Comparison of ENCODE assay signal across 1 cellular context in the genomic region with DNA sequence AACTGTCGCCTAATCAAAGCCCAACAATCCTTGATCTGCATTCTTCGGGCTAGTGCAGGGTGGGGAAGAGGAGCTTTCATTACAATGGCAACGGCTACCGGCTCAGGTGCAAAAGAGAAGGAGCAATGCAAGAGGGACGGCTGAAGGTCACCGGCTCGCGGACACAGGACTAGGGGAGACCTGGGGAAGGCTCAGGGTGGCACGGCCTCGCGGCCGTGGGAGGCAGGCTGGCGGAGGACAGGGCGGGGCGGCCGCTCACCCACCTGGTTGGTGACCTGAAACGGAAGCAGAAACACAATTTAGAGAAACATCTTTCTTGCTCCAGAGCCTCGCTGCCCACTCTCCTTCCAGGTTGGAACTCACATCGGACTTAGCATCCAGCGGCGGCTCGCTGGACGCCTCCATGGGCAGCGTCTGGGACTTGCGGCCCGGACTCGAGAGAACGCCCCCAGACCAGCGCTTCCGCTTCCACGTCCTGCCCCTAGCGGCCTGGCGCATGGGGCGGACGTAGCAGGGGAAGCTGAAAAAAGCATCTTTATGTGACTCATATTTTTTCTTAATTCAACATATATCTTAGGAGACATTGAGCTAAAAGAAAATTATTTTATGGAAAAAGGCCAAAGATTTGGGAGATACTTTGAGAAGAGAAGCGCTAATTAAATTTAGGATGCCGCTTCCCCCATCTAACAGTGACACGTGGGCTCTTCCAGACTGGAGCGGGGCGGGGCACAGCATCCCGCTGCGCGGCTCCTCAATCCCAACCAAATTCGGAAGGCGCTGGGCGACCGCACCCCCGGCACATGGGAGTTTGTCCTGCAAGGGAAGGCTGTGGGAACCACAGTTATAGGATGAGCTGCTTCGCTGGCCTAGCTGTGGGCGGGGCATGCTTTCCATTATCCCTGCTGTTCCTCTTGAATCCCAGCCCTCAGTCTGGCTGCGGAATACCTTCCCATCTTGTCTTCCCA.
TF ChIP-seq lines count a peak whose summit lies in the region.

TSS of gene COMMD6 (minus strand) at position 441 of the 965 bp plus-strand sequence. CDS start at position 405, 36 bp downstream.

TF ChIP-seq in GM23338, 12 proteins besides CTCF, POLR2A, EP300 and RAD21 (continued from another document):
- TF ChIP-seq JUNB (IDR thresholded peaks at IDR 0.05; ENCODE audit: unreplicated experiment) (no peak), ZNF462 (CRISPR knock-in tag; IDR thresholded peaks at IDR 0.05) (no peak), EZH2 (IDR thresholded peaks at IDR 0.05; ENCODE audit: low read depth, unreplicated experiment) (no peak), EZH2phosphoT487 (IDR thresholded peaks at IDR 0.05; ENCODE audit: unreplicated experiment) (no peak), STAT1 (IDR thresholded peaks at IDR 0.05; ENCODE audit: unreplicated experiment) (no peak)
